ENCODE assay signal across 9 cellular contexts in the genomic region with DNA sequence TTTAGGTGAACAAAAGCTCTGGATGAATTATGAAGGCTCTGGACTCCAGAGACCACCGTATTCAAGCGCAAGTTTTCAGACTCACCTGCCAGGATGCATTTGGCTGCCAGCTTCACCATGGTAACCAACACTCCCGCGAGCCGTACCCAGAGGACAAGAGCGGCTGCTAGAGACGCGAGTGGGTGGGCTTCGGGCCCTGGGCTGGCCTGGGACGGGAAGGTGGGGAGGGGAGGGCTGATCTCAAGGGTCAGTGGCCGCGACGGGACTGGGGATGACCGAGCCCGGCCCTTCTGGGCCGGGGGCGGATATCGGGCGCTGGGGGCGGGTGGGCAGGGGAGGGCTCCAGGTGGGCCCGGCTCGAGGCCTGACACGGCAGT. TPM values are rescaled to one million over a fixed set of nuclear protein-coding genes. Genes with fewer than 3 reads are reported as not detected.
A peak's percentile ranks its signal among the peaks of the same experiment; 100 is the strongest.
DNase-seq lines count a peak whose midpoint lies in the region; ATAC-seq and TF ChIP-seq lines count a peak whose summit lies in the region.
"Had no signal": no experiment of that assay in that cellular context is flagged by ENCODE, and none has a peak within 500 bp of the region (broad histone marks: within the 10 kb centered on the region; RNA-seq: fewer than 3 reads in every experiment).

No MANE protein-coding gene starts in this region.

- no peak for TF ChIP-seq EP300 in tibial nerve (IDR thresholded peaks at IDR 0.05)

- 0 to 1% methylated on average over 13 to 14 of the region's 23 CpGs for WGBS in tibial nerve, 2 donors

- H3K4me3 ChIP-seq in LNCaP clone FGC (ENCODE audit: low read depth, low read length) (peak overlapping the region; percentile 82), epithelial cell of proximal tubule (ENCODE audit: low read depth, low read length) (peak overlapping the region; percentile 84), tibial nerve (peak overlapping the region; percentile 72 to 91 (median 82))

- H3K9me3 ChIP-seq in tibial nerve, result no peaks in the 10 kb centered on the region

- no peak for TF ChIP-seq CTCF in LNCaP clone FGC (IDR thresholded peaks at IDR 0.05; ENCODE audit: control insufficient read depth, extremely low read depth, insufficient read depth)
- no peak for TF ChIP-seq CTCF in epithelial cell of proximal tubule (conservative IDR thresholded peaks at IDR 0.05; ENCODE audit: low read depth, low read length)
- no peak for TF ChIP-seq CTCF in nephron (IDR thresholded peaks at IDR 0.05; ENCODE audit: unreplicated experiment in 3 of 3)
- TF ChIP-seq CTCF in tibial nerve (IDR thresholded peaks at IDR 0.05), result no peak

- H3K9me3 Mint-ChIP-seq in activated CD4-positive, alpha-beta memory T cell treated with anti-CD3 and anti-CD28 coated beads, Interleukin-2, amount 10 ng/mL, durations not matched to agents 7 days and 5 days, result no peaks in the 10 kb centered on the region
- peaks cover 10% of the 10 kb centered on the region for H3K9me3 Mint-ChIP-seq in nephron

- POLR2A ChIA-PET in activated CD4-positive, alpha-beta memory T cell treated with anti-CD3 and anti-CD28 coated beads, Interleukin-2, amount 10 ng/mL, durations not matched to agents 7 days and 5 days (lab: Charles Lee), result interaction anchor here (0.5 to 2.8 kb wide), 18 partner anchors 8 to 1473 kb away, joined by 3 to 16 read pairs (median 4); a partner anchor contains a TSS

- H3K27me3 Mint-ChIP-seq in activated CD4-positive, alpha-beta memory T cell treated with anti-CD3 and anti-CD28 coated beads, Interleukin-2, amount 10 ng/mL, durations not matched to agents 7 days and 5 days, result no peaks in the 10 kb centered on the region
- peaks cover 8% of the 10 kb centered on the region for H3K27me3 Mint-ChIP-seq in nephron (ENCODE audit: low read depth)

- H3K27me3 ChIP-seq in tibial nerve, result no peaks in the 10 kb centered on the region

- DNase-seq in NCI-H82 (lab: John Stamatoyannopoulos, UW) (peak; percentile 25), NCI-H82 treated with DMSO at 0.1 percent for 48 hours (lab: John Stamatoyannopoulos, UW; ENCODE audit: unreplicated experiment) (no peak), LNCaP clone FGC (ENCODE audit: low read depth) (no peak), epithelial cell of proximal tubule (ENCODE audit: low read depth) (no peak), tibial nerve (ENCODE audit: low spot score in 2 of 2) (no peak)
- DNase-seq in activated CD4-positive, alpha-beta memory T cell treated with anti-CD3 and anti-CD28 coated beads, Interleukin-2, amount 10 ng/mL, durations not matched to agents 7 days and 5 days, result peak; percentile 50

- peak overlapping the region; percentile 85 for H3K4me3 Mint-ChIP-seq in activated CD4-positive, alpha-beta memory T cell treated with anti-CD3 and anti-CD28 coated beads, Interleukin-2, amount 10 ng/mL, durations not matched to agents 7 days and 5 days
- peak overlapping the region; percentile 87 to 96 (median 94) for H3K4me3 Mint-ChIP-seq in nephron

- CTCF ChIA-PET in activated CD4-positive, alpha-beta memory T cell treated with anti-CD3 and anti-CD28 coated beads, Interleukin-2, amount 10 ng/mL, durations not matched to agents 7 days and 5 days (lab: Charles Lee), result interaction anchor here (0.6 to 5.8 kb wide), 19 partner anchors 9 to 683 kb away, joined by 3 to 48 read pairs (median 4); a partner anchor contains a TSS

- peak overlapping the region; percentile 77 for H3K27ac Mint-ChIP-seq in activated CD4-positive, alpha-beta memory T cell treated with anti-CD3 and anti-CD28 coated beads, Interleukin-2, amount 10 ng/mL, durations not matched to agents 7 days and 5 days
- H3K27ac Mint-ChIP-seq in nephron, result peak overlapping the region; percentile 60 to 85 (median 83)

- H3K36me3 Mint-ChIP-seq in activated CD4-positive, alpha-beta memory T cell treated with anti-CD3 and anti-CD28 coated beads, Interleukin-2, amount 10 ng/mL, durations not matched to agents 7 days and 5 days (ENCODE audit: low read depth), result no peaks in the 10 kb centered on the region
- peaks cover 11% of the 10 kb centered on the region for H3K36me3 Mint-ChIP-seq in nephron (ENCODE audit: low read depth)

- peaks cover 0 to 21% (median 0%) of the 10 kb centered on the region in 3 donors for H3K36me3 ChIP-seq in tibial nerve

- peaks cover 0 to 22% (median 2%) of the 10 kb centered on the region in 4 donors for H3K4me1 ChIP-seq in tibial nerve

- H3K27ac ChIP-seq in tibial nerve, result peak overlapping the region; percentile 78 to 95 (median 90)
- H3K27ac ChIP-seq: epithelial cell of prostate had no signal

- peaks cover 34% of the 10 kb centered on the region for H3K4me1 Mint-ChIP-seq in activated CD4-positive, alpha-beta memory T cell treated with anti-CD3 and anti-CD28 coated beads, Interleukin-2, amount 10 ng/mL, durations not matched to agents 7 days and 5 days
- H3K4me1 Mint-ChIP-seq in nephron, result peaks cover 32% of the 10 kb centered on the region

- no peak for ATAC-seq in HG02870 (IDR thresholded peaks at IDR 0.05; ENCODE audit: unreplicated experiment)

- TF ChIP-seq POLR2A in tibial nerve (IDR thresholded peaks at IDR 0.05), result no peak

RNA-seq across cellular contexts. Expression of a gene that starts 0.3 kb away (rescaled TPM):
- total RNA-seq in activated CD4-positive, alpha-beta memory T cell treated with anti-CD3 and anti-CD28 coated beads, Interleukin-2, amount 10 ng/mL, durations not matched to agents 7 days and 5 days, result 10 to 100 TPM; 28.3 to 29.5 TPM
- total RNA-seq in epithelial cell of proximal tubule, result 12.0 and 16.1 TPM in 2 replicates
- 10 to 100 TPM in 3 of 4 donors, 1 to 10 TPM in 1; 7.4 to 21.9 (median 14.3) TPM for total RNA-seq in tibial nerve

RNA-seq across cellular contexts. Expression of a gene that starts 41.3 kb away (rescaled TPM):
- not detected for total RNA-seq in activated CD4-positive, alpha-beta memory T cell treated with anti-CD3 and anti-CD28 coated beads, Interleukin-2, amount 10 ng/mL, durations not matched to agents 7 days and 5 days
- total RNA-seq in epithelial cell of proximal tubule (not detected in 2 replicates), tibial nerve (not detected)

Comparison
In these comparisons a context has a peak if more than half of its experiments do, and no peak if none do; other contexts are left out.
1. DNase-seq: peak in NCI-H82 (single experiment) and activated CD4-positive, alpha-beta memory T cell treated with anti-CD3 and anti-CD28 coated beads, Interleukin-2, amount 10 ng/mL, durations not matched to agents 7 days and 5 days (single experiment); none in NCI-H82 treated with DMSO at 0.1 percent for 48 hours (single experiment), LNCaP clone FGC (single experiment), epithelial cell of proximal tubule (single experiment) and tibial nerve (0 of 2).
2. Peak in every context shown above with its lines, with median percentiles within 50 percentile points of each other: H3K4me3 ChIP-seq.